13 cellular contexts compared by ENCODE assay signal in the genomic region with DNA sequence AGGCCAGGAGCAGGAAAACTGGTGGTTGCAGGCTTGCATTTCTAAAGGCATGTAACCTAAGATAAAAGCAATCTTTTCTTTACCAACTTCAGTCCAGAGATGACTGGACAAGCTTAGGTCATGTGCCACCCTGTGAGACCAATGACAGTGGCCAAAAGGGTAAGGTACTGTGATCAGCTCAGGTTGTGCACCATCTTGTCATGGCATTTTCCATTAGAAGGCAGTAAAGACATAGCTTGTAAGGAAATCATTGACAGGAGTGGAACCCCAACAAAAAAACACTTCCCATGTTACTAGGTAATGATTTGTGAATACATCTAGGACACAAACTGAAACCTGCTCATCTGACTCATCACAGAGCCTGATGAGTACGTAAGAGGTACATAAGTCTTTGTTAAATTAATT. TPM values are rescaled to one million over a fixed set of nuclear protein-coding genes. Genes with fewer than 3 reads are reported as not detected.
A peak's percentile ranks its signal among the peaks of the same experiment; 100 is the strongest.
DNase-seq lines count a peak whose midpoint lies in the region; ATAC-seq lines count a peak whose summit lies in the region.
"Had no signal": no experiment of that assay in that cellular context is flagged by ENCODE, and none has a peak within 500 bp of the region (broad histone marks: within the 10 kb centered on the region; RNA-seq: fewer than 3 reads in every experiment).

No MANE protein-coding gene starts in this region.

- H3K4me3 Mint-ChIP-seq in activated naive CD4-positive, alpha-beta T cell treated with anti-CD3 and anti-CD28 coated beads for 36 hours, result no peak overlapping the region
- no peak overlapping the region for H3K4me3 Mint-ChIP-seq in activated naive CD4-positive, alpha-beta T cell treated with anti-CD3 and anti-CD28 coated beads, Interleukin-2, amount 10 ng/mL, durations not matched to agents 7 days and 5 days
- no peak overlapping the region for H3K4me3 Mint-ChIP-seq in stimulated activated memory B cell treated with anti-CD40 and anti-IgM and Interleukin-4, amounts not matched to agents 10 μg/mL and 1 μg/mL and 100 μg/mL, for 72 hours
- H3K4me3 Mint-ChIP-seq: mesothelial cell of epicardium; stimulated activated naive CD8-positive, alpha-beta T cell treated with anti-CD3 and anti-CD28 coated beads, Interleukin-15, Interleukin-2, amounts not matched to agents 100 ng/mL and 50 ng/mL, for 24 hours had no signal

- DNase-seq in activated naive CD4-positive, alpha-beta T cell treated with anti-CD3 and anti-CD28 coated beads for 36 hours, result peak; percentile 34
- no peak for DNase-seq in activated naive CD4-positive, alpha-beta T cell treated with anti-CD3 and anti-CD28 coated beads, Interleukin-2, amount 10 ng/mL, durations not matched to agents 7 days and 5 days
- no peak for DNase-seq in NCI-H1694 (lab: John Stamatoyannopoulos, UW)
- DNase-seq in mucosa of gallbladder (ENCODE audit: low spot score), result no peak
- no peak for DNase-seq in T-helper 9 cell
- DNase-seq: activated gamma-delta T cell, heart right ventricle, NCI-H1417 treated with DMSO at 0.1 percent for 48 hours had no signal

- H3K4me1 Mint-ChIP-seq in activated naive CD4-positive, alpha-beta T cell treated with anti-CD3 and anti-CD28 coated beads for 36 hours (ENCODE audit: low read depth), result peaks cover 17% of the 10 kb centered on the region
- peaks cover 33% of the 10 kb centered on the region for H3K4me1 Mint-ChIP-seq in activated naive CD4-positive, alpha-beta T cell treated with anti-CD3 and anti-CD28 coated beads, Interleukin-2, amount 10 ng/mL, durations not matched to agents 7 days and 5 days
- peaks cover 8% of the 10 kb centered on the region for H3K4me1 Mint-ChIP-seq in stimulated activated memory B cell treated with anti-CD40 and anti-IgM and Interleukin-4, amounts not matched to agents 10 μg/mL and 1 μg/mL and 100 μg/mL, for 72 hours

- peaks cover 3% of the 10 kb centered on the region for H3K36me3 Mint-ChIP-seq in activated naive CD4-positive, alpha-beta T cell treated with anti-CD3 and anti-CD28 coated beads for 36 hours (ENCODE audit: low read depth)
- H3K36me3 Mint-ChIP-seq in activated naive CD4-positive, alpha-beta T cell treated with anti-CD3 and anti-CD28 coated beads, Interleukin-2, amount 10 ng/mL, durations not matched to agents 7 days and 5 days, result peaks cover 18% of the 10 kb centered on the region
- H3K36me3 Mint-ChIP-seq in stimulated activated memory B cell treated with anti-CD40 and anti-IgM and Interleukin-4, amounts not matched to agents 10 μg/mL and 1 μg/mL and 100 μg/mL, for 72 hours, result peaks cover 6% of the 10 kb centered on the region
- H3K36me3 Mint-ChIP-seq: mesothelial cell of epicardium had no signal

- H3K27ac Mint-ChIP-seq in activated naive CD4-positive, alpha-beta T cell treated with anti-CD3 and anti-CD28 coated beads for 36 hours, result no peak overlapping the region
- H3K27ac Mint-ChIP-seq in activated naive CD4-positive, alpha-beta T cell treated with anti-CD3 and anti-CD28 coated beads, Interleukin-2, amount 10 ng/mL, durations not matched to agents 7 days and 5 days, result no peak overlapping the region
- H3K27ac Mint-ChIP-seq in stimulated activated memory B cell treated with anti-CD40 and anti-IgM and Interleukin-4, amounts not matched to agents 10 μg/mL and 1 μg/mL and 100 μg/mL, for 72 hours, result no peak overlapping the region
- H3K27ac Mint-ChIP-seq: mesothelial cell of epicardium; stimulated activated naive CD8-positive, alpha-beta T cell treated with anti-CD3 and anti-CD28 coated beads, Interleukin-15, Interleukin-2, amounts not matched to agents 100 ng/mL and 50 ng/mL, for 24 hours had no signal

- intact Hi-C loops in activated naive CD4-positive, alpha-beta T cell treated with anti-CD3 and anti-CD28 coated beads for 36 hours (cut with micrococcal nuclease), result loop anchor here (1.0 to 5.0 kb wide), 2 partner anchors 36 to 608 kb away; no protein-coding TSS in a partner anchor

- CTCF ChIA-PET in activated naive CD4-positive, alpha-beta T cell treated with anti-CD3 and anti-CD28 coated beads for 36 hours (lab: Charles Lee), result interaction anchor here (1.1 kb wide), 1 partner anchor 11 kb away, joined by 3 read pairs; no protein-coding TSS in a partner anchor
- CTCF ChIA-PET in activated naive CD4-positive, alpha-beta T cell treated with anti-CD3 and anti-CD28 coated beads, Interleukin-2, amount 10 ng/mL, durations not matched to agents 7 days and 5 days (lab: Charles Lee), result interaction anchor here (0.6 to 2.2 kb wide), 4 partner anchors 9 to 368 kb away, joined by 3 to 6 read pairs (median 4); no protein-coding TSS in a partner anchor

- peaks cover 21% of the 10 kb centered on the region for H3K27me3 Mint-ChIP-seq in activated naive CD4-positive, alpha-beta T cell treated with anti-CD3 and anti-CD28 coated beads for 36 hours (ENCODE audit: low read depth)
- H3K27me3 Mint-ChIP-seq in activated naive CD4-positive, alpha-beta T cell treated with anti-CD3 and anti-CD28 coated beads, Interleukin-2, amount 10 ng/mL, durations not matched to agents 7 days and 5 days, result peaks cover 19% of the 10 kb centered on the region
- H3K27me3 Mint-ChIP-seq in stimulated activated memory B cell treated with anti-CD40 and anti-IgM and Interleukin-4, amounts not matched to agents 10 μg/mL and 1 μg/mL and 100 μg/mL, for 72 hours, result no peaks in the 10 kb centered on the region

- H3K9me3 Mint-ChIP-seq in activated naive CD4-positive, alpha-beta T cell treated with anti-CD3 and anti-CD28 coated beads for 36 hours, result peaks cover 5% of the 10 kb centered on the region
- peaks cover 12% of the 10 kb centered on the region for H3K9me3 Mint-ChIP-seq in activated naive CD4-positive, alpha-beta T cell treated with anti-CD3 and anti-CD28 coated beads, Interleukin-2, amount 10 ng/mL, durations not matched to agents 7 days and 5 days
- H3K9me3 Mint-ChIP-seq in stimulated activated memory B cell treated with anti-CD40 and anti-IgM and Interleukin-4, amounts not matched to agents 10 μg/mL and 1 μg/mL and 100 μg/mL, for 72 hours, result no peaks in the 10 kb centered on the region
- H3K9me3 Mint-ChIP-seq: mesothelial cell of epicardium; stimulated activated naive CD8-positive, alpha-beta T cell treated with anti-CD3 and anti-CD28 coated beads, Interleukin-15, Interleukin-2, amounts not matched to agents 100 ng/mL and 50 ng/mL, for 24 hours had no signal

- ATAC-seq in GM21619 (IDR thresholded peaks at IDR 0.05; ENCODE audit: unreplicated experiment) (peak; percentile 80), HG03175 (IDR thresholded peaks at IDR 0.05; ENCODE audit: unreplicated experiment) (peak; percentile 91)
- ATAC-seq in stimulated activated memory B cell treated with anti-CD40 and anti-IgM and Interleukin-4, amounts not matched to agents 10 μg/mL and 1 μg/mL and 100 μg/mL, for 72 hours, result peak; percentile 48

RNA-seq across cellular contexts. Expression of a gene that starts 35.2 kb away (rescaled TPM):
- total RNA-seq in activated naive CD4-positive, alpha-beta T cell treated with anti-CD3 and anti-CD28 coated beads for 36 hours, result 100 to 1,000 TPM; 128 to 138 TPM
- 152 TPM for total RNA-seq in mucosa of gallbladder
